12 cellular contexts compared by ENCODE assay signal in genomic region chr3:186307594-186307993, GRCh38. TPM values are rescaled to one million over a fixed set of nuclear protein-coding genes. Genes with fewer than 3 reads are reported as not detected.
A peak's percentile ranks its signal among the peaks of the same experiment; 100 is the strongest.
DNase-seq lines count a peak whose midpoint lies in the region; ATAC-seq and TF ChIP-seq lines count a peak whose summit lies in the region.
"Had no signal": no experiment of that assay in that cellular context is flagged by ENCODE, and none has a peak within 500 bp of the region (broad histone marks: within the 10 kb centered on the region; RNA-seq: fewer than 3 reads in every experiment).

No MANE protein-coding gene starts in this region.

- H3K4me3 ChIP-seq in NB4 (ENCODE audit: low read depth, low read length) (no peak overlapping the region), choroid plexus epithelial cell (ENCODE audit: low read depth, low read length) (no peak overlapping the region)
- H3K4me3 ChIP-seq: BLaER1, Peyer's patch had no signal

- TF ChIP-seq POLR2A in NB4 (IDR thresholded peaks at IDR 0.05; ENCODE audit: extremely low read depth, insufficient read length) = no peak

- H3K4me1 Mint-ChIP-seq in activated naive CD4-positive, alpha-beta T cell treated with anti-CD3 and anti-CD28 coated beads, Interleukin-2, amount 10 ng/mL, durations not matched to agents 7 days and 5 days = no peaks in the 10 kb centered on the region
- H3K4me1 Mint-ChIP-seq in progenitor cell of endocrine pancreas (ENCODE audit: low read depth) = no peaks in the 10 kb centered on the region

- ATAC-seq in GM21717 (IDR thresholded peaks at IDR 0.05; ENCODE audit: unreplicated experiment) = no peak
- no peak for ATAC-seq in GM18873 (IDR thresholded peaks at IDR 0.05; ENCODE audit: low FRiP score, unreplicated experiment)

- no peak overlapping the region for H3K27ac Mint-ChIP-seq in activated naive CD4-positive, alpha-beta T cell treated with anti-CD3 and anti-CD28 coated beads, Interleukin-2, amount 10 ng/mL, durations not matched to agents 7 days and 5 days
- no peak overlapping the region for H3K27ac Mint-ChIP-seq in progenitor cell of endocrine pancreas
- H3K27ac Mint-ChIP-seq: memory B cell had no signal

- no peaks in the 10 kb centered on the region for H3K27me3 Mint-ChIP-seq in activated naive CD4-positive, alpha-beta T cell treated with anti-CD3 and anti-CD28 coated beads, Interleukin-2, amount 10 ng/mL, durations not matched to agents 7 days and 5 days
- H3K27me3 Mint-ChIP-seq in progenitor cell of endocrine pancreas = peaks cover 13% of the 10 kb centered on the region
- H3K27me3 Mint-ChIP-seq: memory B cell had no signal

- no peaks in the 10 kb centered on the region for H3K36me3 Mint-ChIP-seq in activated naive CD4-positive, alpha-beta T cell treated with anti-CD3 and anti-CD28 coated beads, Interleukin-2, amount 10 ng/mL, durations not matched to agents 7 days and 5 days
- H3K36me3 Mint-ChIP-seq in progenitor cell of endocrine pancreas (ENCODE audit: insufficient read depth) = no peaks in the 10 kb centered on the region

- DNase-seq in activated naive CD4-positive, alpha-beta T cell treated with anti-CD3 and anti-CD28 coated beads, Interleukin-2, amount 10 ng/mL, durations not matched to agents 7 days and 5 days = peak; percentile 40
- DNase-seq in activated naive CD4-positive, alpha-beta T cell treated with Interleukin-2 at 50 U/mL for 16 hours = no peak
- peak; percentile 45 for DNase-seq in NB4 (ENCODE audit: low read depth)
- peak; percentile 69 for DNase-seq in choroid plexus epithelial cell (ENCODE audit: low read depth)
- DNase-seq in progenitor cell of endocrine pancreas (ENCODE audit: low spot score, unreplicated experiment) = peak; percentile 25
- no peak for DNase-seq in COLO668 (lab: John Stamatoyannopoulos, UW; ENCODE audit: unreplicated experiment)
- DNase-seq: activated CD8-positive, alpha-beta memory T cell treated with anti-CD3 and anti-CD28 coated beads, Interleukin-2, amount 50 U/mL, for 4 hours; Peyer's patch had no signal

- CTCF ChIA-PET in activated naive CD4-positive, alpha-beta T cell treated with anti-CD3 and anti-CD28 coated beads, Interleukin-2, amount 10 ng/mL, durations not matched to agents 7 days and 5 days (lab: Charles Lee) = interaction anchor here (1.3 kb wide), 1 partner anchor 18 kb away, joined by 3 read pairs; no protein-coding TSS in a partner anchor

- H3K4me3 Mint-ChIP-seq in activated naive CD4-positive, alpha-beta T cell treated with anti-CD3 and anti-CD28 coated beads, Interleukin-2, amount 10 ng/mL, durations not matched to agents 7 days and 5 days = no peak overlapping the region
- no peak overlapping the region for H3K4me3 Mint-ChIP-seq in progenitor cell of endocrine pancreas (ENCODE audit: low read depth)
- H3K4me3 Mint-ChIP-seq: memory B cell had no signal

- no peaks in the 10 kb centered on the region for H3K9me3 Mint-ChIP-seq in activated naive CD4-positive, alpha-beta T cell treated with anti-CD3 and anti-CD28 coated beads, Interleukin-2, amount 10 ng/mL, durations not matched to agents 7 days and 5 days
- no peaks in the 10 kb centered on the region for H3K9me3 Mint-ChIP-seq in progenitor cell of endocrine pancreas (ENCODE audit: low read depth)
- H3K9me3 Mint-ChIP-seq: memory B cell had no signal

- TF ChIP-seq CTCF in NB4 (IDR thresholded peaks at IDR 0.05; ENCODE audit: low read depth, low read length) (no peak), choroid plexus epithelial cell (conservative IDR thresholded peaks at IDR 0.05; ENCODE audit: low read depth, low read length) (no peak), progenitor cell of endocrine pancreas (IDR thresholded peaks at IDR 0.05; ENCODE audit: unreplicated experiment) (no peak)

RNA-seq across cellular contexts. Expression of gene DGKG, which starts 54.4 kb away (rescaled TPM):
- 0.17 and 0.44 TPM in 2 replicates for total RNA-seq in progenitor cell of endocrine pancreas

Comparison
In these comparisons a context has a peak if more than half of its experiments do, and no peak if none do; other contexts are left out.
1. DNase-seq: peak in activated naive CD4-positive, alpha-beta T cell treated with anti-CD3 and anti-CD28 coated beads, Interleukin-2, amount 10 ng/mL, durations not matched to agents 7 days and 5 days (single experiment), NB4 (single experiment), choroid plexus epithelial cell (single experiment) and progenitor cell of endocrine pancreas (single experiment); none in activated naive CD4-positive, alpha-beta T cell treated with Interleukin-2 at 50 U/mL for 16 hours (single experiment) and COLO668 (single experiment).